Comparison of ENCODE assay signal across 11 cellular contexts in genomic region chr6:38688579-38689087, GRCh38. TPM values are rescaled to one million over a fixed set of nuclear protein-coding genes. Genes with fewer than 3 reads are reported as not detected.
DNase-seq lines count a peak whose midpoint lies in the region; ATAC-seq, FAIRE-seq and TF ChIP-seq lines count a peak whose summit lies in the region.
"Had no signal": no experiment of that assay in that cellular context is flagged by ENCODE, and none has a peak within 500 bp of the region (broad histone marks: within the 10 kb centered on the region; RNA-seq: fewer than 3 reads in every experiment).

No MANE protein-coding gene starts in this region.

- no peak overlapping the region for H3K4me3 Mint-ChIP-seq in CD4-positive, alpha-beta memory T cell

- no peak for TF ChIP-seq POLR2A in gastroesophageal sphincter (IDR thresholded peaks at IDR 0.05)

- FAIRE-seq in D721Med (lab: Jason Lieb, UNC), result peak; percentile 41
- no peak for FAIRE-seq in HTR-8/SVneo (lab: Jason Lieb, UNC)

- no peaks in the 10 kb centered on the region for H3K9me3 ChIP-seq in CD4-positive, alpha-beta memory T cell (ENCODE audit: control insufficient read depth in 1 of 2, low read length in 2 of 2)
- H3K9me3 ChIP-seq in gastroesophageal sphincter, result no peaks in the 10 kb centered on the region

- H3K27ac ChIP-seq in CD4-positive, alpha-beta memory T cell (ENCODE audit: low read depth, low read length), result no peak overlapping the region
- no peak overlapping the region for H3K27ac ChIP-seq in gastroesophageal sphincter
- H3K27ac ChIP-seq: HL-60 had no signal

- POLR2A ChIA-PET in CD4-positive, alpha-beta memory T cell (lab: Charles Lee; ENCODE audit: partially characterized antibody), result interaction anchor here (1.2 kb wide), 1 partner anchor 25 kb away, joined by 3 read pairs; no protein-coding TSS in a partner anchor

- peaks cover 0 to 11% of the 10 kb centered on the region in 2 donors for H3K36me3 Mint-ChIP-seq in CD4-positive, alpha-beta memory T cell

- H3K27ac Mint-ChIP-seq in CD4-positive, alpha-beta memory T cell, result peak overlapping the region in 3 of 7 donors; percentile 31 to 50 (median 48)

- H3K4me1 Mint-ChIP-seq in CD4-positive, alpha-beta memory T cell, result peaks cover 18 to 30% (median 24%) of the 10 kb centered on the region in 4 donors

- H3K27me3 ChIP-seq in CD4-positive, alpha-beta memory T cell (ENCODE audit: insufficient read depth, low read length), result no peaks in the 10 kb centered on the region
- no peaks in the 10 kb centered on the region for H3K27me3 ChIP-seq in gastroesophageal sphincter

- intact Hi-C loops in left ventricle myocardium superior (cut with micrococcal nuclease), result no loop called here
- intact Hi-C loops in CD4-positive, alpha-beta memory T cell (cut with micrococcal nuclease), result no loop called here

- DNase-seq in D721Med (ENCODE audit: insufficient read length, low spot score) (no peak), GM20000 (ENCODE audit: low spot score) (peak; percentile 30), NCI-H2029 treated with DMSO at 0.1 percent for 48 hours (lab: John Stamatoyannopoulos, UW) (peak; percentile 41), left ventricle myocardium superior (no peak), HTR-8/SVneo (ENCODE audit: insufficient read length, low spot score) (no peak), COR-L47 (lab: John Stamatoyannopoulos, UW) (no peak)
- no peak for DNase-seq in CD4-positive, alpha-beta memory T cell
- DNase-seq: activated T-cell treated with anti-CD3 and anti-CD28 coated beads, Interleukin-2, amount 50 U/mL, for 48 hours; effector CD8-positive, alpha-beta T cell had no signal

- no peaks in the 10 kb centered on the region for H3K27me3 Mint-ChIP-seq in CD4-positive, alpha-beta memory T cell

- no peak for TF ChIP-seq EP300 in gastroesophageal sphincter (IDR thresholded peaks at IDR 0.05)

- ATAC-seq in left ventricle myocardium superior (peak; percentile 81), gastroesophageal sphincter (no peak)

- H3K4me1 ChIP-seq in CD4-positive, alpha-beta memory T cell (ENCODE audit: insufficient read depth, low read length), result no peaks in the 10 kb centered on the region
- H3K4me1 ChIP-seq in gastroesophageal sphincter, result peaks cover 0 to 30% (median 0%) of the 10 kb centered on the region in 3 donors

- no peak overlapping the region for H3K4me3 ChIP-seq in CD4-positive, alpha-beta memory T cell (ENCODE audit: low read length in 2 of 2)
- H3K4me3 ChIP-seq in gastroesophageal sphincter, result no peak overlapping the region

- TF ChIP-seq CTCF in D721Med (IDR thresholded peaks at IDR 0.05; ENCODE audit: insufficient read depth, missing control alignments) (no peak), GM20000 (IDR thresholded peaks at IDR 0.05; ENCODE audit: extremely low read depth, missing control alignments) (no peak), gastroesophageal sphincter (IDR thresholded peaks at IDR 0.05) (no peak)

- CTCF ChIA-PET in CD4-positive, alpha-beta memory T cell (lab: Charles Lee; ENCODE audit: partially characterized antibody), result no interaction called here

- H3K36me3 ChIP-seq in CD4-positive, alpha-beta memory T cell (ENCODE audit: insufficient read depth, low read length), result no peaks in the 10 kb centered on the region
- H3K36me3 ChIP-seq in gastroesophageal sphincter, result peaks cover 0 to 16% of the 10 kb centered on the region in 2 donors

- WGBS in gastroesophageal sphincter (ENCODE audit: low coverage in 1 of 2), 2 donors, result 71 to 95% methylated on average over 4 to 6 of the region's 6 CpGs

- no peaks in the 10 kb centered on the region for H3K9me3 Mint-ChIP-seq in CD4-positive, alpha-beta memory T cell

RNA-seq across cellular contexts. Expression of gene GLO1, which starts 14.3 kb away (rescaled TPM):
- total RNA-seq in left ventricle myocardium superior (92.9 TPM), gastroesophageal sphincter (100 to 1,000 TPM in 1 of 4 donors, 10 to 100 TPM in 3; 72.3 to 109 (median 84.3) TPM)
- 10 to 100 TPM; 28.3 to 28.7 TPM for total RNA-seq in CD4-positive, alpha-beta memory T cell
- polyA plus RNA-seq in CD4-positive, alpha-beta memory T cell, result 100 to 1,000 TPM in 1 of 2 donors, 10 to 100 TPM in 1; 82.4 to 172 TPM

RNA-seq across cellular contexts. Expression of gene DNAH8, which starts 26.5 kb away (rescaled TPM):
- total RNA-seq in left ventricle myocardium superior, result not detected
- total RNA-seq in CD4-positive, alpha-beta memory T cell, result under 1 TPM; 0.09 to 0.17 TPM
- polyA plus RNA-seq in CD4-positive, alpha-beta memory T cell, result under 1 TPM in 1 of 2 donors, not detected in 1; 0.04 TPM
- not detected for total RNA-seq in gastroesophageal sphincter

RNA-seq across cellular contexts. Expression of gene BTBD9, which starts 48.9 kb away (rescaled TPM):
- total RNA-seq in left ventricle myocardium superior (18.1 TPM), gastroesophageal sphincter (10 to 100 TPM; 11.3 to 18.9 (median 13.8) TPM)
- 10 to 100 TPM; 39.7 to 40.4 TPM for total RNA-seq in CD4-positive, alpha-beta memory T cell
- 10 to 100 TPM in 1 of 2 donors, 1 to 10 TPM in 1; 5.2 to 24.9 TPM for polyA plus RNA-seq in CD4-positive, alpha-beta memory T cell

Comparison
In these comparisons a context has a peak if more than half of its experiments do, and no peak if none do; other contexts are left out.
1. DNase-seq: peak in GM20000 (single experiment) and NCI-H2029 treated with DMSO at 0.1 percent for 48 hours (single experiment); none in D721Med (single experiment), left ventricle myocardium superior (single experiment), HTR-8/SVneo (single experiment), CD4-positive, alpha-beta memory T cell (0 of 5) and COR-L47 (single experiment).